ENCODE assay signal across 8 cellular contexts in genomic region chr1:153783233-153784190, GRCh38. TPM values are rescaled to one million over a fixed set of nuclear protein-coding genes. Genes with fewer than 3 reads are reported as not detected.
A peak's percentile ranks its signal among the peaks of the same experiment; 100 is the strongest.
DNase-seq lines count a peak whose midpoint lies in the region; ATAC-seq and TF ChIP-seq lines count a peak whose summit lies in the region.

No MANE protein-coding gene starts in this region.

- TF ChIP-seq POLR2A in GM19099 (IDR thresholded peaks at IDR 0.05; ENCODE audit: extremely low read depth, insufficient read length, low read depth): peak; percentile 96

- H3K27ac Mint-ChIP-seq in activated CD4-positive, alpha-beta T cell treated with anti-CD3 and anti-CD28 coated beads for 36 hours: peak overlapping the region; percentile 97

- intact Hi-C loops in activated CD4-positive, alpha-beta T cell treated with anti-CD3 and anti-CD28 coated beads for 36 hours (cut with DNase I, micrococcal nuclease): loop anchor here in 1 of 2 experiments (1.0 to 2.0 kb wide), 11 partner anchors 22 to 437 kb away; partner anchors contain the start of genes CHTOP, CRTC2, ILF2 and JTB

- peak overlapping the region; percentile 91 for H3K27ac ChIP-seq in cingulate gyrus (ENCODE audit: low read depth, low read length)

- no peaks in the 10 kb centered on the region for H3K27me3 Mint-ChIP-seq in activated CD4-positive, alpha-beta T cell treated with anti-CD3 and anti-CD28 coated beads for 36 hours

- peak; percentile 93 for DNase-seq in Ammon's horn (ENCODE audit: low spot score)
- DNase-seq in NCI-H460 (ENCODE audit: extremely low read depth, low read depth): peak; percentile 90
- peak; percentile 95 for DNase-seq in activated CD4-positive, alpha-beta T cell treated with anti-CD3 and anti-CD28 coated beads for 36 hours
- peak; percentile 97 for DNase-seq in left kidney (ENCODE audit: low read depth, low spot score)
- DNase-seq in stimulated activated CD4-positive, alpha-beta T cell treated with anti-CD3 and anti-CD28 coated beads, Interleukin-1b, Interleukin-23, amount 100 ng/mL, for 48 hours: peak; percentile 89

- peak; percentile 75 for ATAC-seq in HG03378 (IDR thresholded peaks at IDR 0.05; ENCODE audit: unreplicated experiment)
- peak; percentile 96 for ATAC-seq in activated CD4-positive, alpha-beta T cell treated with anti-CD3 and anti-CD28 coated beads for 36 hours

- POLR2A ChIA-PET in activated CD4-positive, alpha-beta T cell treated with anti-CD3 and anti-CD28 coated beads for 36 hours (lab: Charles Lee): interaction anchor here (0.6 to 1.0 kb wide), 3 partner anchors 49 to 138 kb away, joined by 3 to 7 read pairs (median 4); no protein-coding TSS in a partner anchor

- no peaks in the 10 kb centered on the region for H3K9me3 Mint-ChIP-seq in activated CD4-positive, alpha-beta T cell treated with anti-CD3 and anti-CD28 coated beads for 36 hours (ENCODE audit: low read depth)

- H3K4me3 Mint-ChIP-seq in activated CD4-positive, alpha-beta T cell treated with anti-CD3 and anti-CD28 coated beads for 36 hours: peak overlapping the region; percentile 90

- no peaks in the 10 kb centered on the region for H3K36me3 Mint-ChIP-seq in activated CD4-positive, alpha-beta T cell treated with anti-CD3 and anti-CD28 coated beads for 36 hours (ENCODE audit: low read depth)

- CTCF ChIA-PET in activated CD4-positive, alpha-beta T cell treated with anti-CD3 and anti-CD28 coated beads for 36 hours (lab: Charles Lee): interaction anchor here (0.6 to 1.0 kb wide), 8 partner anchors 15 to 438 kb away, joined by 3 to 6 read pairs (median 3); partner anchors contain the start of genes GATAD2B, JTB and RPS27

- peaks cover 12% of the 10 kb centered on the region for H3K4me1 Mint-ChIP-seq in activated CD4-positive, alpha-beta T cell treated with anti-CD3 and anti-CD28 coated beads for 36 hours

RNA-seq across cellular contexts. Expression of gene SLC27A3, which starts 8.3 kb away (rescaled TPM):
- 0.69 and 1.2 TPM in 2 replicates for total RNA-seq in NCI-H460 (2014; rRNA removed; shearing (Covaris generic))
- 1.8 and 8.1 TPM in 2 replicates for polyA plus RNA-seq in NCI-H460 (2014; cell fraction: nucleus; rRNA removed)
- 1 to 10 TPM; 5.9 to 9.3 TPM for total RNA-seq in activated CD4-positive, alpha-beta T cell treated with anti-CD3 and anti-CD28 coated beads for 36 hours

RNA-seq across cellular contexts. Expression of gene INTS3, which starts 55.7 kb away (rescaled TPM):
- 36.3 and 46.6 TPM in 2 replicates for total RNA-seq in NCI-H460 (2014; rRNA removed; shearing (Covaris generic))
- 55.3 and 55.4 TPM in 2 replicates for polyA plus RNA-seq in NCI-H460 (2014; cell fraction: nucleus; rRNA removed)
- 10 to 100 TPM; 52.0 to 58.0 TPM for total RNA-seq in activated CD4-positive, alpha-beta T cell treated with anti-CD3 and anti-CD28 coated beads for 36 hours

Comparison
In these comparisons a context has a peak if more than half of its experiments do, and no peak if none do; other contexts are left out.
1. Peak in every context shown above with its lines: DNase-seq, ATAC-seq and H3K27ac ChIP-seq.